In genomic region chr5:102755691-102756371, GRCh38 we compare ENCODE assay signal across 8 cellular contexts. TPM values are rescaled to one million over a fixed set of nuclear protein-coding genes. Genes with fewer than 3 reads are reported as not detected.
DNase-seq lines count a peak whose midpoint lies in the region; ATAC-seq and TF ChIP-seq lines count a peak whose summit lies in the region.

No MANE protein-coding gene starts in this region.

- WGBS in stomach, 5 donors: 0 to 1% (median 1%) methylated on average over 26 to 29 of the region's 29 CpGs

- TF ChIP-seq CTCF in HL-60 (IDR thresholded peaks at IDR 0.05; ENCODE audit: insufficient read depth, low read length) (no peak), OCI-LY3 (IDR thresholded peaks at IDR 0.05; ENCODE audit: low read depth, low read length) (no peak), nephron progenitor cell (IDR thresholded peaks at IDR 0.05) (no peak), stomach (IDR thresholded peaks at IDR 0.05) (no peak)

- peak overlapping the region; percentile 81 for H3K9ac ChIP-seq in OCI-LY3 (ENCODE audit: low read length)

- H3K4me1 ChIP-seq in OCI-LY3 (ENCODE audit: low read length): peaks cover 8% of the 10 kb centered on the region
- H3K4me1 ChIP-seq in stomach: peaks cover 8 to 49% (median 31%) of the 10 kb centered on the region in 4 donors

- H3K27me3 Mint-ChIP-seq in nephron progenitor cell (ENCODE audit: low read depth, poor library complexity): peaks cover 11% of the 10 kb centered on the region

- peak; percentile 4 for TF ChIP-seq EP300 in stomach (IDR thresholded peaks at IDR 0.05)

- peak; percentile 74 for ATAC-seq in GM19468 (IDR thresholded peaks at IDR 0.05; ENCODE audit: extremely low read depth, unreplicated experiment)

- H3K27ac Mint-ChIP-seq in nephron progenitor cell: peak overlapping the region; percentile 99

- H3K9me3 ChIP-seq in OCI-LY3 (ENCODE audit: insufficient read depth, low read length): no peaks in the 10 kb centered on the region
- no peaks in the 10 kb centered on the region for H3K9me3 ChIP-seq in stomach

- H3K4me3 Mint-ChIP-seq in nephron progenitor cell: peak overlapping the region; percentile 95

- H3K4me1 Mint-ChIP-seq in nephron progenitor cell: peaks cover 64% of the 10 kb centered on the region

- intact Hi-C loops in stomach (cut with DNase I; ENCODE audit: low total_unique reads): no loop called here

- H2AFZ ChIP-seq in OCI-LY3 (ENCODE audit: low read depth, low read length): peak overlapping the region; percentile 56; the same call in 1 of the 2 replicates

- peak overlapping the region; percentile 93 for H3K4me2 ChIP-seq in OCI-LY3 (ENCODE audit: low read length)

- DNase-seq in COR-L47 (lab: John Stamatoyannopoulos, UW) (peak; percentile 57), HL-60 (ENCODE audit: low read depth in 1 of 2, low spot score in 1 of 2) (peak; percentile 52 to 53), activated T-cell treated with anti-CD3 and anti-CD28 coated beads for 4 hours (peak; percentile 52), fibroblast of gingiva (ENCODE audit: low read depth) (peak; percentile 73), nephron progenitor cell (peak; percentile 60), stomach (peak; percentile 68)

- peaks cover 8% of the 10 kb centered on the region for H3K36me3 Mint-ChIP-seq in nephron progenitor cell (ENCODE audit: low read depth)

- H3K36me3 ChIP-seq in OCI-LY3 (replicated peaks; ENCODE audit: low read depth, low read length): no peaks in the 10 kb centered on the region
- no peaks in the 10 kb centered on the region for H3K36me3 ChIP-seq in stomach

- H3K79me2 ChIP-seq in OCI-LY3 (ENCODE audit: low read length): peaks cover 29% of the 10 kb centered on the region

- H4K20me1 ChIP-seq in OCI-LY3 (ENCODE audit: insufficient read depth, low read length): peaks cover 3% of the 10 kb centered on the region; the same call in 1 of the 2 replicates

- H3K27ac ChIP-seq in HL-60 (replicated peaks) (peak overlapping the region; percentile 60), OCI-LY3 (ENCODE audit: low read length) (peak overlapping the region; percentile 24; the same call in 1 of the 2 replicates), stomach (peak overlapping the region; percentile 48 to 86 (median 78))

- H3K9me3 Mint-ChIP-seq in nephron progenitor cell: peaks cover 10% of the 10 kb centered on the region

- H3K27me3 ChIP-seq in HL-60 (ENCODE audit: insufficient read depth, poor library complexity, severe bottlenecking) (no peaks in the 10 kb centered on the region), OCI-LY3 (ENCODE audit: low read depth, low read length) (no peaks in the 10 kb centered on the region), stomach (peaks cover 0 to 9% (median 0%) of the 10 kb centered on the region in 3 donors)

- no peak for TF ChIP-seq POLR2A in stomach (IDR thresholded peaks at IDR 0.05)

- H3K4me3 ChIP-seq in HL-60 (replicated peaks; ENCODE audit: insufficient read depth, low read length) (peak overlapping the region; percentile 61), OCI-LY3 (ENCODE audit: low read length) (peak overlapping the region; percentile 97), stomach (peak overlapping the region; percentile 64 to 80 (median 72))

RNA-seq across cellular contexts. Expression of gene PAM, which starts 0.7 kb away (rescaled TPM):
- 100 to 1,000 TPM in 4 of 5 donors, 10 to 100 TPM in 1; 27.4 to 322 (median 218) TPM for total RNA-seq in stomach
- 10 to 100 TPM; 37.4 to 66.5 (median 39.1) TPM for polyA plus RNA-seq in stomach

Comparison
In these comparisons a context has a peak if more than half of its experiments do, and no peak if none do; other contexts are left out.
1. Peak in every context shown above with its lines: DNase-seq, ATAC-seq, H3K4me3 ChIP-seq and H3K27ac ChIP-seq.
2. H3K27ac ChIP-seq: peak in every context shown above with its lines; median percentile 78 in stomach; 60 in HL-60; 24 in OCI-LY3.